ENCODE assay signal across 1 cellular context in the genomic region with DNA sequence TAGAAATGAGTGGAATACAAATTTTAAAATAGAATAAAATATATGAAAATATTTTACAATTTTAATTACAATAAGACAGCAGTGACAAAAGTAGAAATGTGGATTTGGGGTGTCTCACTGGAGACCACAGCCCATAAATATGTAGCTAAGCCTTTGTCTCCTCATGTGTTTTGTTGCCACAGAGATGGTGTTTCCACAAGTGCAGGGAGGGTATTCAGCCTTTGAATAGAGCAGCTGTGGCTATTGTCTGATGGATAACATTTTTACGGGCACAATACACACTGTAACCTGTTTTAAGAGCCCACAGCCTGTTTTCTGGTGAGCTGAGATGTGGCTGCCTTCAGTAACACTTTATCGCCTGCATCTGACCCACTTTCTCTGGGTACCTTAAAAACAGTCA.
TF ChIP-seq lines count a peak whose summit lies in the region.

No MANE protein-coding gene starts in this region.

TF ChIP-seq in H1, 55 proteins besides CTCF, POLR2A, EP300 and RAD21:
- TF ChIP-seq HDAC6 (IDR thresholded peaks at IDR 0.05; ENCODE audit: low read depth, low read length) (no peak), NANOG (IDR thresholded peaks at IDR 0.05; ENCODE audit: insufficient read depth, low read depth, low read length, poor library complexity, severe bottlenecking) (no peak), SP1 (IDR thresholded peaks at IDR 0.05; ENCODE audit: low read depth, low read length) (no peak), TCF12 (IDR thresholded peaks at IDR 0.05; ENCODE audit: low read depth, low read length) (no peak), BRCA1 (IDR thresholded peaks at IDR 0.05; ENCODE audit: low read depth, low read length) (no peak), SAP30 (IDR thresholded peaks at IDR 0.05; ENCODE audit: insufficient read depth, insufficient replicate concordance, low read length) (no peak), FOSL1 (IDR thresholded peaks at IDR 0.05; ENCODE audit: insufficient read depth, low read depth, low read length) (no peak), POU5F1 (IDR thresholded peaks at IDR 0.05; ENCODE audit: low read depth, low read length) (no peak), CBX8 (IDR thresholded peaks at IDR 0.05; ENCODE audit: borderline replicate concordance, low read depth, low read length) (no peak), RNF2 (IDR thresholded peaks at IDR 0.05; ENCODE audit: borderline replicate concordance, low read depth, low read length, missing control alignments, poor library complexity, severe bottlenecking) (no peak), SIX5 (IDR thresholded peaks at IDR 0.05; ENCODE audit: low read depth, low read length) (no peak), MAFK (IDR thresholded peaks at IDR 0.05; ENCODE audit: low read depth, low read length) (no peak), TEAD4 (IDR thresholded peaks at IDR 0.05; ENCODE audit: low read depth, low read length) (no peak), CTBP2 (IDR thresholded peaks at IDR 0.05; ENCODE audit: borderline replicate concordance, insufficient read depth, insufficient read length, low read length) (no peak), POLR2AphosphoS5 (IDR thresholded peaks at IDR 0.05; ENCODE audit: low read depth, low read length) (no peak), CHD1 (IDR thresholded peaks at IDR 0.05; ENCODE audit: low read depth, low read length) (no peak), JUN (IDR thresholded peaks at IDR 0.05; ENCODE audit: low read depth, low read length) (no peak), EGR1 (IDR thresholded peaks at IDR 0.05; ENCODE audit: borderline replicate concordance, low read depth, low read length) (no peak)
- TF ChIP-seq, protein P1, sequence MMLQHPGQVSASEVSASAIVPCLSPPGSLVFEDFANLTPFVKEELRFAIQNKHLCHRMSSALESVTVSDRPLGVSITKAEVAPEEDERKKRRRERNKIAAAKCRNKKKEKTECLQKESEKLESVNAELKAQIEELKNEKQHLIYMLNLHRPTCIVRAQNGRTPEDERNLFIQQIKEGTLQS (IDR thresholded peaks at IDR 0.05; ENCODE audit: insufficient read depth, low read depth, low read length) = no peak
